Comparison of ENCODE assay signal across 11 cellular contexts in genomic region chr19:8611391-8611883, GRCh38. TPM values are rescaled to one million over a fixed set of nuclear protein-coding genes. Genes with fewer than 3 reads are reported as not detected.
DNase-seq lines count a peak whose midpoint lies in the region; ATAC-seq and TF ChIP-seq lines count a peak whose summit lies in the region.
"Had no signal": no experiment of that assay in that cellular context is flagged by ENCODE, and none has a peak within 500 bp of the region (broad histone marks: within the 10 kb centered on the region; RNA-seq: fewer than 3 reads in every experiment).

No MANE protein-coding gene starts in this region.

- ATAC-seq in T-cell (replicated peaks in 1 of 4): no peak
- peak in 1 of 2 donors; percentile 1 for ATAC-seq in left cardiac atrium
- no peak for ATAC-seq in foreskin keratinocyte

- intact Hi-C loops in left cardiac atrium (cut with DNase I): no loop called here

- H3K27ac ChIP-seq in skeletal muscle tissue (ENCODE audit: low read depth, low read length) (peak overlapping the region; percentile 30), foreskin keratinocyte (no peak overlapping the region)

- H3K36me3 ChIP-seq in skeletal muscle tissue (ENCODE audit: control insufficient read depth in 3 of 3, insufficient read depth in 3 of 3, low read length in 3 of 3): no peaks in the 10 kb centered on the region

- peak overlapping the region; percentile 27 to 81 for H3K27ac Mint-ChIP-seq in T-cell

- H3K4me1 ChIP-seq in skeletal muscle tissue (ENCODE audit: control insufficient read depth in 3 of 3, insufficient read depth in 3 of 3, low read length in 3 of 3) (peaks cover 8 to 14% (median 13%) of the 10 kb centered on the region in 3 donors), foreskin keratinocyte (no peaks in the 10 kb centered on the region)

- peaks cover 0 to 4% of the 10 kb centered on the region in 2 donors for H3K27me3 Mint-ChIP-seq in T-cell

- H3K4me1 Mint-ChIP-seq in T-cell: peaks cover 44 to 64% (median 57%) of the 10 kb centered on the region in 3 donors

- H3K4me3 ChIP-seq in skeletal muscle tissue (ENCODE audit: low read length in 3 of 3): no peak overlapping the region

- H3K9ac ChIP-seq in skeletal muscle tissue (ENCODE audit: low read depth in 1 of 3, low read length in 3 of 3): no peak overlapping the region

- CTCF ChIA-PET in T-cell (lab: Charles Lee): interaction anchor here in 1 of 2 donors (0.7 to 1.4 kb wide), 2 partner anchors 16 to 31 kb away, joined by 3 to 4 read pairs; no protein-coding TSS in a partner anchor

- H3K27me3 ChIP-seq in skeletal muscle tissue (ENCODE audit: control insufficient read depth in 3 of 3, insufficient read depth in 3 of 3, low read length in 3 of 3): peaks cover 16 to 19% (median 17%) of the 10 kb centered on the region in 3 donors
- H3K27me3 ChIP-seq in foreskin keratinocyte: peaks cover 16% of the 10 kb centered on the region

- H3K4me3 Mint-ChIP-seq in T-cell: peak overlapping the region; percentile 55 to 77 (median 65)

- H3K9me3 ChIP-seq in skeletal muscle tissue (ENCODE audit: control insufficient read depth in 3 of 3, low read length in 3 of 3): no peaks in the 10 kb centered on the region

- no peaks in the 10 kb centered on the region for H3K9me3 Mint-ChIP-seq in T-cell

- no peak for TF ChIP-seq CTCF in foreskin keratinocyte (conservative IDR thresholded peaks at IDR 0.05)

- DNase-seq in NCI-H2227 (lab: John Stamatoyannopoulos, UW; ENCODE audit: unreplicated experiment) (peak; percentile 30), NCI-H2227 treated with DMSO at 0.1 percent for 48 hours (lab: John Stamatoyannopoulos, UW) (no peak), T-cell (peak in 12 of 34 experiments; percentile 4 to 29 (median 18)), left cardiac atrium (peak; percentile 41), NCI-H524 treated with DMSO at 0.1 percent for 48 hours (lab: John Stamatoyannopoulos, UW) (no peak), foreskin keratinocyte (no peak), iPS-NIHi11 (ENCODE audit: low spot score) (no peak)
- DNase-seq: 8988T, NCI-H1694 had no signal

- peaks cover 4% of the 10 kb centered on the region for H3K36me3 Mint-ChIP-seq in T-cell

- POLR2A ChIA-PET in T-cell (lab: Charles Lee): no interaction called here

RNA-seq across cellular contexts. Expression of gene ADAMTS10, which starts 0.9 kb away (rescaled TPM):
- total RNA-seq in T-cell: 100 to 1,000 TPM in 1 of 5 donors, 10 to 100 TPM in 4; 57.2 to 103 (median 80.1) TPM
- 10 to 100 TPM; 10.8 to 12.4 TPM for total RNA-seq in left cardiac atrium
- total RNA-seq in skeletal muscle tissue: 18.8 TPM
- not detected in 2 replicates for total RNA-seq in foreskin keratinocyte
- polyA plus RNA-seq in foreskin keratinocyte: not detected in 2 replicates

RNA-seq across cellular contexts. Expression of gene NFILZ, which starts 19.0 kb away (rescaled TPM):
- total RNA-seq in T-cell (not detected), left cardiac atrium (not detected), skeletal muscle tissue (not detected), foreskin keratinocyte (not detected in 2 replicates)
- polyA plus RNA-seq in foreskin keratinocyte: not detected in 2 replicates
- total RNA-seq: lower leg skin had no signal

RNA-seq across cellular contexts. Expression of gene MYO1F, which starts 34.2 kb away (rescaled TPM):
- 100 to 1,000 TPM; 109 to 363 (median 277) TPM for total RNA-seq in T-cell
- 10 to 100 TPM; 13.2 to 19.5 TPM for total RNA-seq in left cardiac atrium
- 7.8 TPM for total RNA-seq in skeletal muscle tissue
- 0.07 and 0.11 TPM in 2 replicates for total RNA-seq in foreskin keratinocyte
- polyA plus RNA-seq in foreskin keratinocyte: 0.10 and 0.17 TPM in 2 replicates

Comparison
In these comparisons a context has a peak if more than half of its experiments do, and no peak if none do; other contexts are left out.
1. DNase-seq: peak in NCI-H2227 (single experiment) and left cardiac atrium (single experiment); none in NCI-H2227 treated with DMSO at 0.1 percent for 48 hours (single experiment), NCI-H524 treated with DMSO at 0.1 percent for 48 hours (single experiment), foreskin keratinocyte (0 of 2) and iPS-NIHi11 (single experiment).
2. RNA of gene ADAMTS10, which starts 0.9 kb away (total RNA-seq): 57.2 to 103 TPM in T-cell, 18.8 TPM in skeletal muscle tissue (single experiment) and 10.8 to 12.4 TPM in left cardiac atrium; not detected in foreskin keratinocyte; every median in the first group is over 10 times any median in the second.
3. RNA of gene MYO1F, which starts 34.2 kb away (total RNA-seq): 109 to 363 TPM in T-cell; 13.2 to 19.5 TPM in left cardiac atrium, 7.8 TPM in skeletal muscle tissue (single experiment) and 0.07 to 0.11 TPM in foreskin keratinocyte; every median in the first group is over 4 times any median in the second.